ENCODE assay signal across 34 cellular contexts in genomic region chr5:88772047-88772446, GRCh38.
"Had no signal": no experiment of that assay in that cellular context is flagged by ENCODE, and none has a peak within 500 bp of the region (broad histone marks: within the 10 kb centered on the region; RNA-seq: fewer than 3 reads in every experiment).

No MANE protein-coding gene starts in this region.

- H3K27ac Mint-ChIP-seq: activated CD4-positive, alpha-beta memory T cell treated with anti-CD3 and anti-CD28 coated beads for 36 hours; activated naive CD4-positive, alpha-beta T cell treated with anti-CD3 and anti-CD28 coated beads for 36 hours; activated naive CD4-positive, alpha-beta T cell treated with anti-CD3 and anti-CD28 coated beads, Interleukin-2, amount 50 U/mL, for 72 hours; activated T-helper 1 cell treated with anti-CD3 and anti-CD28 coated beads, Interleukin-12 subunit alpha, Interleukin-12 subunit beta, Interleukin-2, Interleukin-4 antibody, amounts not matched to agents 30 ng/mL and 10 ng/mL and 1 ng/mL, durations not matched to agents 14 hours and 24 hours and 36 hours; T-cell had no signal

- ATAC-seq: activated naive CD4-positive, alpha-beta T cell treated with anti-CD3 and anti-CD28 coated beads, Interleukin-2, amount 50 U/mL, for 72 hours; activated T-cell treated with anti-CD3 and anti-CD28 coated beads, Interleukin-2, amount 50 U/mL, for 4 hours; body of pancreas; K562; T-cell had no signal

- H3K9ac ChIP-seq: SK-N-SH had no signal

- FAIRE-seq: astrocyte, K562 had no signal

- H3K4me3 ChIP-seq: adrenal gland, body of pancreas, breast epithelium, K562, Peyer's patch, SJSA1 had no signal

- H3K36me3 ChIP-seq: breast epithelium, Peyer's patch had no signal

- H3K27me3 ChIP-seq: adrenal gland, body of pancreas, breast epithelium, Peyer's patch, SJSA1 had no signal

- H3K4me2 ChIP-seq: SK-N-SH had no signal

- H3K4me1 Mint-ChIP-seq: T-cell had no signal

- H3K9me3 ChIP-seq: adrenal gland, body of pancreas, breast epithelium, Peyer's patch, SJSA1, SK-N-SH had no signal

- H3K4me3 Mint-ChIP-seq: activated B cell treated with CpG ODN at 0.5 μM for 24 hours; activated CD4-positive, alpha-beta memory T cell treated with anti-CD3 and anti-CD28 coated beads for 36 hours; activated naive CD4-positive, alpha-beta T cell treated with anti-CD3 and anti-CD28 coated beads for 36 hours; activated T-cell treated with anti-CD3 and anti-CD28 coated beads, Interleukin-2, amount 50 U/mL, for 4 hours; activated T-helper 1 cell treated with anti-CD3 and anti-CD28 coated beads, Interleukin-12 subunit alpha, Interleukin-12 subunit beta, Interleukin-2, Interleukin-4 antibody, amounts not matched to agents 30 ng/mL and 10 ng/mL and 1 ng/mL, durations not matched to agents 14 hours and 24 hours and 36 hours; T-cell had no signal

- DNase-seq: activated B cell treated with CpG ODN at 0.5 μM for 24 hours; activated CD4-positive, alpha-beta memory T cell treated with anti-CD3 and anti-CD28 coated beads for 36 hours; activated CD4-positive, alpha-beta T cell treated with anti-CD3 and anti-CD28 coated beads for 4 hours; activated CD4-positive, alpha-beta T cell treated with anti-CD3 and anti-CD28 coated beads, Interleukin-2, amount 50 U/mL, for 1 hour; activated CD4-positive, CD25-positive, alpha-beta regulatory T cell treated with anti-CD3 and anti-CD28 coated beads, Interleukin-2, amount 50 U/mL, for 72 hours; activated CD8-positive, alpha-beta memory T cell treated with anti-CD3 and anti-CD28 coated beads, Interleukin-2, amount 50 U/mL, for 4 hours; activated gamma-delta T cell treated with Interleukin-2 at 50 U/mL for 16 hours; activated naive CD4-positive, alpha-beta T cell treated with anti-CD3 and anti-CD28 coated beads for 36 hours; activated T-cell treated with anti-CD3 and anti-CD28 coated beads for 4 hours; activated T-cell treated with anti-CD3 and anti-CD28 coated beads, Interleukin-2, amount 50 U/mL, for 4 hours; adrenal gland; body of pancreas; NCI-H1092 treated with DMSO at 0.1 percent for 48 hours; NCI-H146; NCI-H187; NCI-H2081; NCI-H2171 treated with DMSO at 0.1 percent for 48 hours; NCI-H2227 treated with DMSO at 0.1 percent for 48 hours; NCI-H446 treated with DMSO at 0.1 percent for 48 hours; NCI-H524; Peyer's patch; RPMI8226; SHP77 treated with DMSO at 0.1 percent for 48 hours; SK-N-SH; T-cell; T-helper 2 cell; T-helper 9 cell had no signal

- H3K27me3 Mint-ChIP-seq: activated B cell treated with CpG ODN at 0.5 μM for 24 hours had no signal

- H3K4me1 ChIP-seq: body of pancreas, breast epithelium, Peyer's patch had no signal

- H3K27ac ChIP-seq: adrenal gland, body of pancreas, breast epithelium, Peyer's patch, SJSA1, VCaP had no signal

- H3K9me3 Mint-ChIP-seq: activated CD4-positive, alpha-beta memory T cell treated with anti-CD3 and anti-CD28 coated beads for 36 hours; activated T-cell treated with anti-CD3 and anti-CD28 coated beads, Interleukin-2, amount 50 U/mL, for 4 hours; activated T-helper 1 cell treated with anti-CD3 and anti-CD28 coated beads, Interleukin-12 subunit alpha, Interleukin-12 subunit beta, Interleukin-2, Interleukin-4 antibody, amounts not matched to agents 30 ng/mL and 10 ng/mL and 1 ng/mL, durations not matched to agents 14 hours and 24 hours and 36 hours; T-cell had no signal
